13 cellular contexts compared by ENCODE assay signal in the genomic region with DNA sequence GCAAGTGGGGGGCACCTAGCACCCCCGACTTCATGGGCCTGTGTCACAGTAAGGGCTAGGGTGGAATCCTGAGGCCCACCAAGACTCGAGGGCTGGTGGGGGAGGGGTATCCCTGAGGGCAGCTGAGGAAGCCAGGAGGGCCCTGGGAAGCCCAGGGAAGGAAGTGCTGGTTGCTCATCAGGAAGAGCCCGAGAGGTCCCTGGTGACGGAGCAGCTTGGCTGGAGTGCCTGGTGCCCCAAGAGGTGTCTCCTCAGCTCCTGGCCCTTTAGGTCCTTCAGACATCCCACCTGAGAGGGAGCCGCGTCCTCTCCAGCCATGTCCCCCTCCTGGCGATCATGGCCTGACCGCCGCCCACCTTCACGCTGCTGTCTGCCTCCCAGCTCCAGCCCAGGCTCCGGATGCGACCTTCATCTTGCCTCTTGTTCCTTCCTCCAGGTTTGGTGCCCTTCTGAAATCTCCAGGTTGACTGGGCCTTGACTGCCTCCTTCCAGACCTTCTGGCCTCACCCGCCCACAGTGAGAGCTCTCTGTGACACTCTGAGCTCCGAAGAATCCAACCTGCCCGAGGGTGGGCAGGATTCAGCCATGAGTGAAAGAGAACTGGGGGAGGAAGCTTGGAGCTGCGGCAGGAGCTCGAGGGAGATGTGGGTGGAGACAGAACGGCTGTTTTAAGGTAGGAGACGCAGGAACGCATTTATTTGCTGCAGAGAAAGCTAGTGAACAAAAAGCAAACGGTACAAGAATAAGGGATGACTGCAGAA. TPM values are rescaled to one million over a fixed set of nuclear protein-coding genes. Genes with fewer than 3 reads are reported as not detected.
DNase-seq lines count a peak whose midpoint lies in the region; ATAC-seq and TF ChIP-seq lines count a peak whose summit lies in the region.
"Had no signal": no experiment of that assay in that cellular context is flagged by ENCODE, and none has a peak within 500 bp of the region (broad histone marks: within the 10 kb centered on the region; RNA-seq: fewer than 3 reads in every experiment).

No MANE protein-coding gene starts in this region.

- peak; percentile 58 for DNase-seq in Right ventricle myocardium inferior (ENCODE audit: missing footprints)
- no peak for DNase-seq in left ventricle myocardium superior
- DNase-seq in activated CD4-positive, alpha-beta memory T cell treated with anti-CD3 and anti-CD28 coated beads, Interleukin-2, amount 10 ng/mL, durations not matched to agents 7 days and 5 days: no peak
- DNase-seq in endothelial cell (ENCODE audit: low spot score): no peak
- DNase-seq in hippocampal formation (lab: John Stamatoyannopoulos, UW): no peak
- DNase-seq in NCI-H187 treated with DMSO at 0.1 percent for 48 hours (lab: John Stamatoyannopoulos, UW): no peak
- DNase-seq: DMS79, HCEC 1CT, mesenchymal stem cell, NCI-H2081, upper lobe of right lung had no signal

- H3K36me3 Mint-ChIP-seq in activated CD4-positive, alpha-beta memory T cell treated with anti-CD3 and anti-CD28 coated beads, Interleukin-2, amount 10 ng/mL, durations not matched to agents 7 days and 5 days (ENCODE audit: low read depth): peaks cover 26% of the 10 kb centered on the region
- H3K36me3 Mint-ChIP-seq in endothelial cell (ENCODE audit: low read depth, unreplicated experiment): no peaks in the 10 kb centered on the region
- H3K36me3 Mint-ChIP-seq in stimulated activated memory B cell treated with anti-CD40 and anti-IgM and Interleukin-4, amounts not matched to agents 10 μg/mL and 1 μg/mL and 100 μg/mL, for 72 hours: no peaks in the 10 kb centered on the region

- TF ChIP-seq CTCF in endothelial cell (IDR thresholded peaks at IDR 0.05; ENCODE audit: unreplicated experiment): no peak

- peaks cover 6% of the 10 kb centered on the region for H3K27me3 Mint-ChIP-seq in activated CD4-positive, alpha-beta memory T cell treated with anti-CD3 and anti-CD28 coated beads, Interleukin-2, amount 10 ng/mL, durations not matched to agents 7 days and 5 days
- H3K27me3 Mint-ChIP-seq in endothelial cell (ENCODE audit: unreplicated experiment): peaks cover 19% of the 10 kb centered on the region
- no peaks in the 10 kb centered on the region for H3K27me3 Mint-ChIP-seq in stimulated activated memory B cell treated with anti-CD40 and anti-IgM and Interleukin-4, amounts not matched to agents 10 μg/mL and 1 μg/mL and 100 μg/mL, for 72 hours

- H3K27ac Mint-ChIP-seq in activated CD4-positive, alpha-beta memory T cell treated with anti-CD3 and anti-CD28 coated beads, Interleukin-2, amount 10 ng/mL, durations not matched to agents 7 days and 5 days: peak overlapping the region; percentile 91
- peak overlapping the region; percentile 48 for H3K27ac Mint-ChIP-seq in endothelial cell (ENCODE audit: unreplicated experiment)
- peak overlapping the region; percentile 71 for H3K27ac Mint-ChIP-seq in stimulated activated memory B cell treated with anti-CD40 and anti-IgM and Interleukin-4, amounts not matched to agents 10 μg/mL and 1 μg/mL and 100 μg/mL, for 72 hours

- H3K4me1 Mint-ChIP-seq in activated CD4-positive, alpha-beta memory T cell treated with anti-CD3 and anti-CD28 coated beads, Interleukin-2, amount 10 ng/mL, durations not matched to agents 7 days and 5 days: peaks cover 47% of the 10 kb centered on the region
- peaks cover 37% of the 10 kb centered on the region for H3K4me1 Mint-ChIP-seq in endothelial cell (ENCODE audit: unreplicated experiment)
- peaks cover 18% of the 10 kb centered on the region for H3K4me1 Mint-ChIP-seq in stimulated activated memory B cell treated with anti-CD40 and anti-IgM and Interleukin-4, amounts not matched to agents 10 μg/mL and 1 μg/mL and 100 μg/mL, for 72 hours

- intact Hi-C loops in Right ventricle myocardium inferior (cut with DNase I) (no loop called here), left ventricle myocardium superior (cut with micrococcal nuclease) (no loop called here)

- POLR2A ChIA-PET in activated CD4-positive, alpha-beta memory T cell treated with anti-CD3 and anti-CD28 coated beads, Interleukin-2, amount 10 ng/mL, durations not matched to agents 7 days and 5 days (lab: Charles Lee): interaction anchor here (1.1 to 3.1 kb wide), 9 partner anchors 9 to 55 kb away, joined by 3 to 18 read pairs (median 7); partner anchors contain the start of genes ANKRD39 and SEMA4C

- H3K4me3 Mint-ChIP-seq in activated CD4-positive, alpha-beta memory T cell treated with anti-CD3 and anti-CD28 coated beads, Interleukin-2, amount 10 ng/mL, durations not matched to agents 7 days and 5 days: peak overlapping the region; percentile 62
- peak overlapping the region; percentile 14 for H3K4me3 Mint-ChIP-seq in endothelial cell (ENCODE audit: unreplicated experiment)
- no peak overlapping the region for H3K4me3 Mint-ChIP-seq in stimulated activated memory B cell treated with anti-CD40 and anti-IgM and Interleukin-4, amounts not matched to agents 10 μg/mL and 1 μg/mL and 100 μg/mL, for 72 hours

- CTCF ChIA-PET in activated CD4-positive, alpha-beta memory T cell treated with anti-CD3 and anti-CD28 coated beads, Interleukin-2, amount 10 ng/mL, durations not matched to agents 7 days and 5 days (lab: Charles Lee): interaction anchor here (1.3 to 3.4 kb wide), 6 partner anchors 14 to 55 kb away, joined by 4 to 14 read pairs (median 6); partner anchors contain the start of gene ANKRD39

- peaks cover 12% of the 10 kb centered on the region for H3K9me3 Mint-ChIP-seq in activated CD4-positive, alpha-beta memory T cell treated with anti-CD3 and anti-CD28 coated beads, Interleukin-2, amount 10 ng/mL, durations not matched to agents 7 days and 5 days
- no peaks in the 10 kb centered on the region for H3K9me3 Mint-ChIP-seq in endothelial cell (ENCODE audit: unreplicated experiment)
- no peaks in the 10 kb centered on the region for H3K9me3 Mint-ChIP-seq in stimulated activated memory B cell treated with anti-CD40 and anti-IgM and Interleukin-4, amounts not matched to agents 10 μg/mL and 1 μg/mL and 100 μg/mL, for 72 hours

- ATAC-seq in Right ventricle myocardium inferior: no peak
- ATAC-seq in left ventricle myocardium superior: no peak
- ATAC-seq in stimulated activated memory B cell treated with anti-CD40 and anti-IgM and Interleukin-4, amounts not matched to agents 10 μg/mL and 1 μg/mL and 100 μg/mL, for 72 hours: no peak
- no peak for ATAC-seq in GM19324 (IDR thresholded peaks at IDR 0.05; ENCODE audit: low FRiP score, unreplicated experiment)

RNA-seq across cellular contexts. Expression of gene SEMA4C, which starts 42.7 kb away (rescaled TPM):
- total RNA-seq in Right ventricle myocardium inferior: 22.7 TPM
- total RNA-seq in left ventricle myocardium superior: 17.0 TPM
- total RNA-seq in activated CD4-positive, alpha-beta memory T cell treated with anti-CD3 and anti-CD28 coated beads, Interleukin-2, amount 10 ng/mL, durations not matched to agents 7 days and 5 days: 10 to 100 TPM; 22.2 to 22.5 TPM
- 279 TPM for total RNA-seq in endothelial cell (ENCODE audit: unreplicated experiment)

RNA-seq across cellular contexts. Expression of gene ANKRD39, which starts 54.7 kb away (rescaled TPM):
- total RNA-seq in Right ventricle myocardium inferior (17.4 TPM), left ventricle myocardium superior (16.1 TPM), endothelial cell (ENCODE audit: unreplicated experiment) (14.9 TPM)
- total RNA-seq in activated CD4-positive, alpha-beta memory T cell treated with anti-CD3 and anti-CD28 coated beads, Interleukin-2, amount 10 ng/mL, durations not matched to agents 7 days and 5 days: 10 to 100 TPM; 44.1 to 47.7 TPM

Comparison
In these comparisons a context has a peak if more than half of its experiments do, and no peak if none do; other contexts are left out.
1. RNA of gene SEMA4C, which starts 42.7 kb away (total RNA-seq): 279 TPM in endothelial cell (single experiment); 22.7 TPM in Right ventricle myocardium inferior (single experiment), 22.2 to 22.5 TPM in activated CD4-positive, alpha-beta memory T cell treated with anti-CD3 and anti-CD28 coated beads, Interleukin-2, amount 10 ng/mL, durations not matched to agents 7 days and 5 days and 17.0 TPM in left ventricle myocardium superior (single experiment); every median in the first group is over 10 times any median in the second.
2. Peak in every context shown above with its lines, with median percentiles within 50 percentile points of each other: H3K27ac Mint-ChIP-seq.